ENCODE assay signal across 8 cellular contexts in genomic region chr1:41662656-41663437, GRCh38.
DNase-seq lines count a peak whose midpoint lies in the region; ATAC-seq, FAIRE-seq and TF ChIP-seq lines count a peak whose summit lies in the region.

No MANE protein-coding gene starts in this region.

- peaks cover 3% of the 10 kb centered on the region for H3K36me3 Mint-ChIP-seq in T-helper 17 cell (ENCODE audit: low read depth)

- H3K27ac Mint-ChIP-seq in T-helper 17 cell: peak overlapping the region; percentile 96

- peak overlapping the region; percentile 97 for H3K4me2 ChIP-seq in A549

- peak overlapping the region; percentile 43 for H3K4me3 Mint-ChIP-seq in T-helper 17 cell

- H3K4me1 Mint-ChIP-seq in T-helper 17 cell: peaks cover 60% of the 10 kb centered on the region

- peak; percentile 22 to 23 for DNase-seq in A549 (ENCODE audit: low read depth in 1 of 2, low spot score in 1 of 2)
- peak; percentile 29 to 52 (median 46) for DNase-seq in T-helper 17 cell
- peak in 10 of 61 donors; percentile 3 to 75 (median 35) for DNase-seq in caudate nucleus (lab: John Stamatoyannopoulos, UW)
- DNase-seq in left colon: peak in 1 of 2 donors; percentile 40
- peak; percentile 62 to 64 for DNase-seq in stimulated activated CD4-positive, alpha-beta T cell treated with anti-CD3 and anti-CD28 coated beads, Interleukin-4, amount 100 ng/mL, for 4 hours
- no peak for DNase-seq in GF-D8 (lab: John Stamatoyannopoulos, UW)

- peaks cover 22% of the 10 kb centered on the region for H3K4me1 ChIP-seq in A549

- H3K9me3 ChIP-seq in A549 (no peaks in the 10 kb centered on the region), T-helper 17 cell (ENCODE audit: control insufficient read depth, low read length, poor library complexity, severe bottlenecking) (no peaks in the 10 kb centered on the region)

- TF ChIP-seq CTCF in A549 (IDR thresholded peaks at IDR 0.05): no peak

- TF ChIP-seq POLR2A in A549 (IDR thresholded peaks at IDR 0.05; ENCODE audit: low read length): no peak

- 50% methylated on average over 2 of the region's 41 CpGs for WGBS in A549 (ENCODE audit: missing lambda C conversion rate)

- intact Hi-C loops in left colon (cut with DNase I, micrococcal nuclease): no loop called here

- ATAC-seq in A549 (peak; percentile 37 to 67), GM18519 (IDR thresholded peaks at IDR 0.05; ENCODE audit: low FRiP score, unreplicated experiment) (peak; percentile 14), HG02973 (IDR thresholded peaks at IDR 0.05; ENCODE audit: unreplicated experiment) (peak; percentile 28), T-helper 17 cell (peak; percentile 50), left colon (peak; percentile 36)

- H3K4me3 ChIP-seq in A549: peak overlapping the region; percentile 57

- no peak for TF ChIP-seq RAD21 in A549 (conservative IDR thresholded peaks at IDR 0.05 in 1 of 2, IDR thresholded peaks at IDR 0.05 in 1 of 2)

- H3K27ac ChIP-seq in A549: peak overlapping the region; percentile 49 to 82; a peak in 4 of 6 replicates
- peak overlapping the region; percentile 70 for H3K27ac ChIP-seq in caudate nucleus (ENCODE audit: low read depth, low read length)

- H3K27me3 Mint-ChIP-seq in T-helper 17 cell: peaks cover 5% of the 10 kb centered on the region

- CTCF ChIA-PET in A549 (lab: Yijun Ruan, JAX): interaction anchor here (0.6 kb wide), 1 partner anchor 19 kb away, joined by 3 read pairs; no protein-coding TSS in a partner anchor

- POLR2A ChIA-PET in A549 (lab: Yijun Ruan, JAX): no interaction called here

- no peak for TF ChIP-seq EP300 in A549 (IDR thresholded peaks at IDR 0.05)

- FAIRE-seq in A549 (lab: Jason Lieb, UNC): no peak

TF ChIP-seq in A549, 52 proteins besides CTCF, POLR2A, EP300 and RAD21:
- TF ChIP-seq ELK1 (IDR thresholded peaks at IDR 0.05; ENCODE audit: low read depth, low read length) (no peak), ESRRA (IDR thresholded peaks at IDR 0.05; ENCODE audit: borderline replicate concordance, low read length) (no peak), HES2 (IDR thresholded peaks at IDR 0.05) (no peak), KDM1A (IDR thresholded peaks at IDR 0.05; ENCODE audit: low read depth) (no peak), HOXB13 (CRISPR knock-in tag; IDR thresholded peaks at IDR 0.05; ENCODE audit: low read depth) (no peak), MYC (IDR thresholded peaks at IDR 0.05; ENCODE audit: borderline replicate concordance, low read length) (no peak), TP53 (CRISPR knock-in tag; IDR thresholded peaks at IDR 0.05) (no peak)
